In the genomic region with DNA sequence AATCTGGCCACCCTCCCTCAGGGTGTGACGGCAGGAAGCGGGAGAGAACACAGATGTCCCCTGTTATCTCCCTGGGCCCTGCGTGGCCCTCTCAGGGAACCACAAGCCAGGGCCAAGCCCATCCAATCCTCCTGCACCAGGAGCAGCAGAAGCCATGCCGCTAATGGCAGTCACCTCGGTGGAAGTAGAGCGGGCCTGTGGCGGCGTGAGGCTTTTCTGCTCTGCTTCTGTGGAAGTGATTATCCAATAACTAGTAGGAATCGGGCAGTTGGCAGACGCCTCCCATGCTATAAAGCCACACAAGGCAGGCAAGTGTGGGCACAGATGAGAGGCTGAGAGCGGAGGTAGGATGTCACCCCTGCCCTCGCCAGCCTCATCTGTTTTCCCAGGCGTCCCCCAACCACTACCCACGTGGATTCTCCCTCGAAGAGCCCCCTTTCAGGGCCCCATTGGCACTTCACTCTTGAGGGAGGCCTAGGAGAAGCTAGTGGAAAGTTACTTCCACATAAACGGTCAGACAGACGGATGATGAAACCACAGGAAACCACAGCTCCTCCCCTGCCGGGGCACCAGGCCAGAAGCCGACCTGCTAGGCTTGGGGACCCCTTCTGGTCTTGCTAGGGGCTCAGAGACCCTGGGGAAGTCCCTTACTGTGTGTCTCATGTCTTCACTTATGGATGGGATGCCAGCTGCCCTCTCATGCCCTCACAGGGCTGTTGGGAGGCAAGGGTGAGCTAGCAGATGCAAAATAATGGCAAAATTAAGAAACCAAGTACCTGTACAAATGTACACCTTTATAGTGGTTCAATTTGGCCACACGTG, we compare ENCODE assay signal across 9 cellular contexts. TPM values are rescaled to one million over a fixed set of nuclear protein-coding genes. Genes with fewer than 3 reads are reported as not detected.
DNase-seq lines count a peak whose midpoint lies in the region; ATAC-seq lines count a peak whose summit lies in the region.
"Had no signal": no experiment of that assay in that cellular context is flagged by ENCODE, and none has a peak within 500 bp of the region (broad histone marks: within the 10 kb centered on the region; RNA-seq: fewer than 3 reads in every experiment).

No MANE protein-coding gene starts in this region.

- H3K9me3 Mint-ChIP-seq in effector memory CD8-positive, alpha-beta T cell: no peaks in the 10 kb centered on the region
- no peaks in the 10 kb centered on the region for H3K9me3 Mint-ChIP-seq in natural killer cell treated with Interleukin-12 subunit alpha and Interleukin-12 subunit beta and Interleukin-15 and Interleukin-18, amount 100 ng/mL, for 72 hours

- in situ Hi-C loops in GM23248 (cut with MboI): no loop called here

- H3K9me2 ChIP-seq in GM23248 (ENCODE audit: insufficient read depth): no peaks in the 10 kb centered on the region

- H4K20me1 ChIP-seq in GM23248 (ENCODE audit: insufficient read depth): no peaks in the 10 kb centered on the region

- H3K79me2 ChIP-seq in GM23248 (ENCODE audit: insufficient read depth): no peaks in the 10 kb centered on the region

- H3K27me3 Mint-ChIP-seq in effector memory CD8-positive, alpha-beta T cell: no peaks in the 10 kb centered on the region
- H3K27me3 Mint-ChIP-seq in natural killer cell treated with Interleukin-12 subunit alpha and Interleukin-12 subunit beta and Interleukin-15 and Interleukin-18, amount 100 ng/mL, for 72 hours: no peaks in the 10 kb centered on the region

- peak; percentile 64 for DNase-seq in ELR (ENCODE audit: low read depth)
- peak; percentile 72 for DNase-seq in GM23248
- DNase-seq in MG63: peak; percentile 58
- peak; percentile 44 for DNase-seq in activated CD4-positive, alpha-beta T cell treated with anti-CD3 and anti-CD28 coated beads, Interleukin-2, amount 50 U/mL, for 1 hour
- peak; percentile 49 to 53 (median 51) for DNase-seq in effector memory CD8-positive, alpha-beta T cell
- DNase-seq in natural killer cell treated with Interleukin-12 subunit alpha and Interleukin-12 subunit beta and Interleukin-15 and Interleukin-18, amount 100 ng/mL, for 72 hours (ENCODE audit: low spot score): peak; percentile 92
- DNase-seq in COLO829 (ENCODE audit: low spot score): no peak
- no peak for DNase-seq in GM19240 (ENCODE audit: insufficient read length, low spot score)

- H3K4me3 ChIP-seq in GM23248 (no peak overlapping the region), MG63 (no peak overlapping the region)

- peak; percentile 53 for ATAC-seq in effector memory CD8-positive, alpha-beta T cell (replicated peaks)
- peak; percentile 81 to 86 for ATAC-seq in natural killer cell treated with Interleukin-12 subunit alpha and Interleukin-12 subunit beta and Interleukin-15 and Interleukin-18, amount 100 ng/mL, for 72 hours

- H3K27ac ChIP-seq in GM23248: peak overlapping the region; percentile 87

- peaks cover 15% of the 10 kb centered on the region for H3K4me1 ChIP-seq in GM23248 (ENCODE audit: insufficient read depth)

- peak overlapping the region; percentile 87 for H2AFZ ChIP-seq in GM23248

- H3K36me3 ChIP-seq in GM23248 (ENCODE audit: low read depth) (no peaks in the 10 kb centered on the region), MG63 (no peaks in the 10 kb centered on the region)

- H3K4me3 Mint-ChIP-seq in effector memory CD8-positive, alpha-beta T cell: peak overlapping the region; percentile 77 to 78
- H3K4me3 Mint-ChIP-seq in natural killer cell treated with Interleukin-12 subunit alpha and Interleukin-12 subunit beta and Interleukin-15 and Interleukin-18, amount 100 ng/mL, for 72 hours: peak overlapping the region; percentile 90

- H3K27me3 ChIP-seq in GM23248 (replicated peaks; ENCODE audit: insufficient read depth): no peaks in the 10 kb centered on the region
- no peaks in the 10 kb centered on the region for H3K27me3 ChIP-seq in MG63

- 53 to 54% methylated on average over 19 to 20 of the region's 20 CpGs for WGBS in GM23248 (ENCODE audit: low coverage in 1 of 2, low lambda C conversion rate in 2 of 2, missing lambda C conversion rate in 2 of 2), 2 experiments

- peak overlapping the region; percentile 95 to 97 for H3K27ac Mint-ChIP-seq in effector memory CD8-positive, alpha-beta T cell
- H3K27ac Mint-ChIP-seq in natural killer cell treated with Interleukin-12 subunit alpha and Interleukin-12 subunit beta and Interleukin-15 and Interleukin-18, amount 100 ng/mL, for 72 hours: peak overlapping the region; percentile 93 to 95

- peak overlapping the region; percentile 63 for H3K9ac ChIP-seq in GM23248

- H3K36me3 Mint-ChIP-seq in effector memory CD8-positive, alpha-beta T cell (ENCODE audit: insufficient read depth): peaks cover 19% of the 10 kb centered on the region
- H3K36me3 Mint-ChIP-seq in natural killer cell treated with Interleukin-12 subunit alpha and Interleukin-12 subunit beta and Interleukin-15 and Interleukin-18, amount 100 ng/mL, for 72 hours: no peaks in the 10 kb centered on the region

- H3K9me3 ChIP-seq in GM23248 (ENCODE audit: low read depth): no peaks in the 10 kb centered on the region
- no peaks in the 10 kb centered on the region for H3K9me3 ChIP-seq in MG63

- H3K4me1 Mint-ChIP-seq in effector memory CD8-positive, alpha-beta T cell (ENCODE audit: low read depth in 2 of 2): peaks cover 45 to 54% of the 10 kb centered on the region in 2 donors
- H3K4me1 Mint-ChIP-seq in natural killer cell treated with Interleukin-12 subunit alpha and Interleukin-12 subunit beta and Interleukin-15 and Interleukin-18, amount 100 ng/mL, for 72 hours (ENCODE audit: low read depth in 2 of 2): peaks cover 46 to 61% of the 10 kb centered on the region in 2 donors

- no peaks in the 10 kb centered on the region for H3F3A ChIP-seq in GM23248 (ENCODE audit: insufficient read depth)

- peak overlapping the region; percentile 43 for H3K4me2 ChIP-seq in GM23248 (ENCODE audit: unreplicated experiment)

RNA-seq across cellular contexts. Expression of a gene that starts 18.8 kb away (rescaled TPM):
- total RNA-seq in GM23248 (2014; rRNA removed; shearing (Covaris generic)): 3,286 and 6,098 TPM in 2 replicates
- 9,088 and 9,298 TPM in 2 replicates for polyA plus RNA-seq in GM23248 (2016; fragmentation: Nextera tagmentation; extraction: Ambion mirVana)
- total RNA-seq in MG63 (2014; rRNA removed; shearing (Covaris generic); ENCODE audit: low replicate concordance): 1,177 and 1,592 TPM in 2 replicates
- 1,000 to 10,000 TPM; 2,674 to 5,601 TPM for total RNA-seq in natural killer cell treated with Interleukin-12 subunit alpha and Interleukin-12 subunit beta and Interleukin-15 and Interleukin-18, amount 100 ng/mL, for 72 hours

RNA-seq across cellular contexts. Expression of a gene that starts 49.7 kb away (rescaled TPM):
- not detected in 2 replicates for total RNA-seq in GM23248 (2014; rRNA removed; shearing (Covaris generic))
- not detected in 2 replicates for polyA plus RNA-seq in GM23248 (2016; fragmentation: Nextera tagmentation; extraction: Ambion mirVana)
- not detected in 2 replicates for total RNA-seq in MG63 (2014; rRNA removed; shearing (Covaris generic); ENCODE audit: low replicate concordance)
- total RNA-seq in natural killer cell treated with Interleukin-12 subunit alpha and Interleukin-12 subunit beta and Interleukin-15 and Interleukin-18, amount 100 ng/mL, for 72 hours: not detected
- total RNA-seq: T-helper 1 cell treated with Interleukin-12 subunit alpha and Interleukin-12 subunit beta and Interleukin-4 antibody, amounts not matched to agents 30 ng/mL and 1 ng/mL, for 36 hours had no signal

Comparison
In these comparisons a context has a peak if more than half of its experiments do, and no peak if none do; other contexts are left out.
1. DNase-seq: peak in ELR (single experiment), GM23248 (single experiment), MG63 (single experiment), activated CD4-positive, alpha-beta T cell treated with anti-CD3 and anti-CD28 coated beads, Interleukin-2, amount 50 U/mL, for 1 hour (single experiment), effector memory CD8-positive, alpha-beta T cell (3 of 3) and natural killer cell treated with Interleukin-12 subunit alpha and Interleukin-12 subunit beta and Interleukin-15 and Interleukin-18, amount 100 ng/mL, for 72 hours (single experiment); none in COLO829 (single experiment) and GM19240 (single experiment).